In the genomic region with DNA sequence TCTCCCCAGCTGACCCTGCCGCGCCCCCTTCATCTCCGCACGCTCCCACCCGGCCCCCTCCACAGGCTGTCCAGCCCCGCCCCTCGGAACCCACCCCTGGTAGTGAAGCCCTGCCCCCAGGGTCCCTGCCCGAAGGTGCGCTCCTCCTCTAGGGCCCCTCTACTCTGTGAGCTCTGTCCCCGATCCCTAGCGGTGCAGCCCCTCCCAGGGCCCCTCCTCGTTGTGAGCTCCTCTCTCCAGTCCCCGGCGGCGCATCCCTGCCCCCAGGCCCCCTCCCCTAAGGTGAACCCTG, we compare ENCODE assay signal across 8 cellular contexts. TPM values are rescaled to one million over a fixed set of nuclear protein-coding genes. Genes with fewer than 3 reads are reported as not detected.
DNase-seq lines count a peak whose midpoint lies in the region; ATAC-seq and TF ChIP-seq lines count a peak whose summit lies in the region.

No MANE protein-coding gene starts in this region.

- peak overlapping the region; percentile 49 for H3K9ac ChIP-seq in neural cell (ENCODE audit: low read length)

- TF ChIP-seq EP300 in esophagus muscularis mucosa (IDR thresholded peaks at IDR 0.05) (no peak), neural cell (conservative IDR thresholded peaks at IDR 0.05; ENCODE audit: poor library complexity, severe bottlenecking) (no peak)

- no peaks in the 10 kb centered on the region for H3K79me2 ChIP-seq in neural cell (replicated peaks; ENCODE audit: insufficient read depth, low read length)

- H3K36me3 ChIP-seq in esophagus muscularis mucosa (no peaks in the 10 kb centered on the region), neural cell (ENCODE audit: insufficient read depth, low read length) (no peaks in the 10 kb centered on the region)

- H2AFZ ChIP-seq in neural cell (ENCODE audit: low read depth, low read length): peak overlapping the region; percentile 30

- H3K9me2 ChIP-seq in neural cell (ENCODE audit: insufficient read depth, low read length): no peaks in the 10 kb centered on the region

- H3K9me3 ChIP-seq in esophagus muscularis mucosa (no peaks in the 10 kb centered on the region), neural cell (ENCODE audit: low read length) (no peaks in the 10 kb centered on the region)

- peak overlapping the region; percentile 16; the same call in 1 of the 2 replicates for H3K4me3 ChIP-seq in AG10803 (ENCODE audit: low read length)
- peak overlapping the region; percentile 59 to 62 (median 60) for H3K4me3 ChIP-seq in esophagus muscularis mucosa
- H3K4me3 ChIP-seq in neural cell (ENCODE audit: low read length): peak overlapping the region; percentile 67

- TF ChIP-seq CTCF in AG10803 (conservative IDR thresholded peaks at IDR 0.05; ENCODE audit: low read length): no peak
- no peak for TF ChIP-seq CTCF in esophagus muscularis mucosa (IDR thresholded peaks at IDR 0.05)
- TF ChIP-seq CTCF in neural cell (IDR thresholded peaks at IDR 0.05; ENCODE audit: poor library complexity, severe bottlenecking): no peak

- no peaks in the 10 kb centered on the region for H4K20me1 ChIP-seq in neural cell (ENCODE audit: insufficient read depth)

- H3K27ac ChIP-seq in esophagus muscularis mucosa (replicated peaks in 1 of 4) (no peak overlapping the region), neural cell (ENCODE audit: low read length) (no peak overlapping the region)

- peaks cover 11 to 29% (median 21%) of the 10 kb centered on the region in 4 donors for H3K4me1 ChIP-seq in esophagus muscularis mucosa

- peaks cover 0 to 59% (median 16%) of the 10 kb centered on the region in 4 donors for H3K27me3 ChIP-seq in esophagus muscularis mucosa
- peaks cover 15% of the 10 kb centered on the region for H3K27me3 ChIP-seq in neural cell (ENCODE audit: insufficient read depth, low read depth, low read length)

- intact Hi-C loops in esophagus muscularis mucosa (cut with DNase I): no loop called here
- intact Hi-C loops in posterior vena cava (cut with DNase I): no loop called here

- no peak for TF ChIP-seq RAD21 in neural cell (conservative IDR thresholded peaks at IDR 0.05)

- 3% methylated on average over 10 of the region's 15 CpGs for WGBS in esophagus muscularis mucosa

- H3F3A ChIP-seq in neural cell (ENCODE audit: insufficient read depth, low read length, poor library complexity, severe bottlenecking): no peaks in the 10 kb centered on the region

- H3K4me2 ChIP-seq in neural cell (ENCODE audit: low read length): peak overlapping the region; percentile 68

- no peak for TF ChIP-seq POLR2A in esophagus muscularis mucosa (IDR thresholded peaks at IDR 0.05; ENCODE audit: low read depth)

- ATAC-seq in HG02970 (IDR thresholded peaks at IDR 0.05; ENCODE audit: low FRiP score, unreplicated experiment): no peak
- ATAC-seq in HG02588 (IDR thresholded peaks at IDR 0.05; ENCODE audit: unreplicated experiment): no peak

- no peak for DNase-seq in AG10803 (ENCODE audit: low read depth)
- DNase-seq in NCI-H2171 treated with DMSO at 0.1 percent for 48 hours (lab: John Stamatoyannopoulos, UW): peak; percentile 76
- peak; percentile 70 for DNase-seq in esophagus muscularis mucosa (ENCODE audit: extremely low spot score)
- no peak for DNase-seq in NOMO-1 treated with dmso at 0.1 percent for 144 hours (lab: John Stamatoyannopoulos, UW; ENCODE audit: unreplicated experiment)
- DNase-seq in posterior vena cava (ENCODE audit: low spot score): no peak

TF ChIP-seq in neural cell, 6 proteins besides CTCF, POLR2A, EP300 and RAD21:
- TF ChIP-seq SMC3 (conservative IDR thresholded peaks at IDR 0.05; ENCODE audit: poor library complexity): no peak
- TF ChIP-seq POLR2AphosphoS5 (IDR thresholded peaks at IDR 0.05): no peak
- TF ChIP-seq MXI1 (conservative IDR thresholded peaks at IDR 0.05; ENCODE audit: poor library complexity, severe bottlenecking): no peak
- TF ChIP-seq EZH2 (IDR thresholded peaks at IDR 0.05; ENCODE audit: borderline replicate concordance, insufficient read depth, low read length, poor library complexity, severe bottlenecking): no peak
- TF ChIP-seq, protein P1, sequence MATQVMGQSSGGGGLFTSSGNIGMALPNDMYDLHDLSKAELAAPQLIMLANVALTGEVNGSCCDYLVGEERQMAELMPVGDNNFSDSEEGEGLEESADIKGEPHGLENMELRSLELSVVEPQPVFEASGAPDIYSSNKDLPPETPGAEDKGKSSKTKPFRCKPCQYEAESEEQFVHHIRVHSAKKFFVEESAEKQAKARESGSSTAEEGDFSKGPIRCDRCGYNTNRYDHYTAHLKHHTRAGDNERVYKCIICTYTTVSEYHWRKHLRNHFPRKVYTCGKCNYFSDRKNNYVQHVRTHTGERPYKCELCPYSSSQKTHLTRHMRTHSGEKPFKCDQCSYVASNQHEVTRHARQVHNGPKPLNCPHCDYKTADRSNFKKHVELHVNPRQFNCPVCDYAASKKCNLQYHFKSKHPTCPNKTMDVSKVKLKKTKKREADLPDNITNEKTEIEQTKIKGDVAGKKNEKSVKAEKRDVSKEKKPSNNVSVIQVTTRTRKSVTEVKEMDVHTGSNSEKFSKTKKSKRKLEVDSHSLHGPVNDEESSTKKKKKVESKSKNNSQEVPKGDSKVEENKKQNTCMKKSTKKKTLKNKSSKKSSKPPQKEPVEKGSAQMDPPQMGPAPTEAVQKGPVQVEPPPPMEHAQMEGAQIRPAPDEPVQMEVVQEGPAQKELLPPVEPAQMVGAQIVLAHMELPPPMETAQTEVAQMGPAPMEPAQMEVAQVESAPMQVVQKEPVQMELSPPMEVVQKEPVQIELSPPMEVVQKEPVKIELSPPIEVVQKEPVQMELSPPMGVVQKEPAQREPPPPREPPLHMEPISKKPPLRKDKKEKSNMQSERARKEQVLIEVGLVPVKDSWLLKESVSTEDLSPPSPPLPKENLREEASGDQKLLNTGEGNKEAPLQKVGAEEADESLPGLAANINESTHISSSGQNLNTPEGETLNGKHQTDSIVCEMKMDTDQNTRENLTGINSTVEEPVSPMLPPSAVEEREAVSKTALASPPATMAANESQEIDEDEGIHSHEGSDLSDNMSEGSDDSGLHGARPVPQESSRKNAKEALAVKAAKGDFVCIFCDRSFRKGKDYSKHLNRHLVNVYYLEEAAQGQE (IDR thresholded peaks at IDR 0.05; ENCODE audit: borderline replicate concordance): no peak
- TF ChIP-seq TAF1 (IDR thresholded peaks at IDR 0.05; ENCODE audit: low read depth): no peak

RNA-seq across cellular contexts. Expression of a gene that starts 0.7 kb away (rescaled TPM):
- total RNA-seq in esophagus muscularis mucosa: under 1 TPM in 1 of 4 donors, not detected in 3; 0.17 TPM
- 0.45 and 2.1 TPM in 2 replicates for polyA plus RNA-seq in neural cell
- polyA minus RNA-seq in neural cell: 0.73 and 0.93 TPM in 2 replicates
- total RNA-seq in posterior vena cava: under 1 TPM in 1 of 2 donors, not detected in 1; 0.14 TPM

RNA-seq across cellular contexts. Expression of a gene that starts 18.6 kb away (rescaled TPM):
- total RNA-seq in esophagus muscularis mucosa: 10 to 100 TPM in 1 of 4 donors, 1 to 10 TPM in 3; 7.4 to 13.3 (median 8.2) TPM
- 21.6 and 27.8 TPM in 2 replicates for polyA plus RNA-seq in neural cell
- polyA minus RNA-seq in neural cell: 27.3 and 27.8 TPM in 2 replicates
- total RNA-seq in posterior vena cava: 1 to 10 TPM; 5.7 to 7.6 TPM

RNA-seq across cellular contexts. Expression of a gene that starts 18.8 kb away (rescaled TPM):
- 10 to 100 TPM; 22.0 to 34.5 (median 33.8) TPM for total RNA-seq in esophagus muscularis mucosa
- 34.1 and 36.1 TPM in 2 replicates for polyA plus RNA-seq in neural cell
- 48.5 and 74.0 TPM in 2 replicates for polyA minus RNA-seq in neural cell
- total RNA-seq in posterior vena cava: 10 to 100 TPM; 41.2 to 43.0 TPM

Comparison
In these comparisons a context has a peak if more than half of its experiments do, and no peak if none do; other contexts are left out.
1. DNase-seq: peak in NCI-H2171 treated with DMSO at 0.1 percent for 48 hours (single experiment) and esophagus muscularis mucosa (single experiment); none in AG10803 (single experiment), NOMO-1 treated with dmso at 0.1 percent for 144 hours (single experiment) and posterior vena cava (single experiment).
2. H3K4me3 ChIP-seq: peak in every context shown above with its lines; median percentile 67 in neural cell; 60 in esophagus muscularis mucosa; 16 in AG10803.